ENCODE assay signal across 21 cellular contexts in genomic region chr1:54399765-54400164, GRCh38. TPM values are rescaled to one million over a fixed set of nuclear protein-coding genes. Genes with fewer than 3 reads are reported as not detected.
DNase-seq lines count a peak whose midpoint lies in the region; ATAC-seq and TF ChIP-seq lines count a peak whose summit lies in the region.
"Had no signal": no experiment of that assay in that cellular context is flagged by ENCODE, and none has a peak within 500 bp of the region (broad histone marks: within the 10 kb centered on the region; RNA-seq: fewer than 3 reads in every experiment).

No MANE protein-coding gene starts in this region.

- H3K4me3 Mint-ChIP-seq in activated CD4-positive, alpha-beta T cell treated with anti-CD3 and anti-CD28 coated beads, Interleukin-2, amount 10 ng/mL, durations not matched to agents 24 days and 14 days = peak overlapping the region; percentile 57
- H3K4me3 Mint-ChIP-seq in CD4-positive, alpha-beta T cell = no peak overlapping the region
- peak overlapping the region; percentile 29 for H3K4me3 Mint-ChIP-seq in activated T-helper 1 cell treated with anti-CD3 and anti-CD28 coated beads, Interleukin-12 subunit alpha, Interleukin-12 subunit beta, Interleukin-2, Interleukin-4 antibody, amounts not matched to agents 30 ng/mL and 10 ng/mL and 1 ng/mL, durations not matched to agents 14 hours and 24 hours and 36 hours
- peak overlapping the region; percentile 32 for H3K4me3 Mint-ChIP-seq in natural killer cell
- H3K4me3 Mint-ChIP-seq: WTC11 had no signal

- intact Hi-C loops in activated CD4-positive, alpha-beta T cell treated with anti-CD3 and anti-CD28 coated beads, Interleukin-2, amount 10 ng/mL, durations not matched to agents 24 days and 14 days (cut with micrococcal nuclease) = loop anchor here (1.0 to 10.0 kb wide), 4 partner anchors 8 to 985 kb away; no protein-coding TSS in a partner anchor
- intact Hi-C loops in CD4-positive, alpha-beta T cell (cut with DNase I, micrococcal nuclease) = loop anchor here (5.0 to 10.0 kb wide), 3 partner anchors 117 to 452 kb away; partner anchors contain the start of genes IFT25 (in 1 of the 2), LRRC42 (in 1 of the 2), TCEANC2 (in 1 of the 2) and TMEM59 (in 1 of the 2)
- intact Hi-C loops in activated T-helper 1 cell treated with anti-CD3 and anti-CD28 coated beads, Interleukin-12 subunit alpha, Interleukin-12 subunit beta, Interleukin-2, Interleukin-4 antibody, amounts not matched to agents 30 ng/mL and 10 ng/mL and 1 ng/mL, durations not matched to agents 14 hours and 24 hours and 36 hours (cut with micrococcal nuclease) = loop anchor here (1.0 to 10.0 kb wide), 10 partner anchors 8 to 1845 kb away; partner anchors contain the start of genes CYB5RL, DHCR24, MRPL37 and TUT4
- intact Hi-C loops in natural killer cell (cut with micrococcal nuclease) = loop anchor here (10.0 kb wide), 2 partner anchors 85 to 275 kb away; no protein-coding TSS in a partner anchor

- POLR2A ChIA-PET in CD4-positive, alpha-beta T cell (lab: Charles Lee) = no interaction called here

- H3K27ac ChIP-seq in CD4-positive, alpha-beta T cell (ENCODE audit: low read depth, low read length) = no peak overlapping the region
- H3K27ac ChIP-seq: left ventricle myocardium inferior, parathyroid adenoma, tibial nerve had no signal

- no peaks in the 10 kb centered on the region for H3K27me3 ChIP-seq in CD4-positive, alpha-beta T cell (ENCODE audit: control insufficient read depth, insufficient read depth, low read length)
- H3K27me3 ChIP-seq: tibial nerve had no signal

- H3K4me1 Mint-ChIP-seq in activated CD4-positive, alpha-beta T cell treated with anti-CD3 and anti-CD28 coated beads, Interleukin-2, amount 10 ng/mL, durations not matched to agents 24 days and 14 days = peaks cover 69% of the 10 kb centered on the region
- peaks cover 89% of the 10 kb centered on the region for H3K4me1 Mint-ChIP-seq in CD4-positive, alpha-beta T cell (ENCODE audit: low read depth)
- peaks cover 90% of the 10 kb centered on the region for H3K4me1 Mint-ChIP-seq in activated T-helper 1 cell treated with anti-CD3 and anti-CD28 coated beads, Interleukin-12 subunit alpha, Interleukin-12 subunit beta, Interleukin-2, Interleukin-4 antibody, amounts not matched to agents 30 ng/mL and 10 ng/mL and 1 ng/mL, durations not matched to agents 14 hours and 24 hours and 36 hours (ENCODE audit: low read depth)
- H3K4me1 Mint-ChIP-seq in natural killer cell = peaks cover 87 to 99% of the 10 kb centered on the region in 2 donors

- peak overlapping the region; percentile 85 for H3K27ac Mint-ChIP-seq in activated CD4-positive, alpha-beta T cell treated with anti-CD3 and anti-CD28 coated beads, Interleukin-2, amount 10 ng/mL, durations not matched to agents 24 days and 14 days
- peak overlapping the region; percentile 59 for H3K27ac Mint-ChIP-seq in CD4-positive, alpha-beta T cell
- peak overlapping the region; percentile 88 for H3K27ac Mint-ChIP-seq in activated T-helper 1 cell treated with anti-CD3 and anti-CD28 coated beads, Interleukin-12 subunit alpha, Interleukin-12 subunit beta, Interleukin-2, Interleukin-4 antibody, amounts not matched to agents 30 ng/mL and 10 ng/mL and 1 ng/mL, durations not matched to agents 14 hours and 24 hours and 36 hours
- peak overlapping the region; percentile 29 to 84 for H3K27ac Mint-ChIP-seq in natural killer cell

- H3K36me3 Mint-ChIP-seq in activated CD4-positive, alpha-beta T cell treated with anti-CD3 and anti-CD28 coated beads, Interleukin-2, amount 10 ng/mL, durations not matched to agents 24 days and 14 days (ENCODE audit: low read depth) = peaks cover 85% of the 10 kb centered on the region
- H3K36me3 Mint-ChIP-seq in CD4-positive, alpha-beta T cell (ENCODE audit: low read depth) = peaks cover 98% of the 10 kb centered on the region
- H3K36me3 Mint-ChIP-seq in activated T-helper 1 cell treated with anti-CD3 and anti-CD28 coated beads, Interleukin-12 subunit alpha, Interleukin-12 subunit beta, Interleukin-2, Interleukin-4 antibody, amounts not matched to agents 30 ng/mL and 10 ng/mL and 1 ng/mL, durations not matched to agents 14 hours and 24 hours and 36 hours (ENCODE audit: low read depth) = peaks cover 83% of the 10 kb centered on the region
- peaks cover 44% of the 10 kb centered on the region for H3K36me3 Mint-ChIP-seq in natural killer cell

- no peaks in the 10 kb centered on the region for H3K27me3 Mint-ChIP-seq in activated CD4-positive, alpha-beta T cell treated with anti-CD3 and anti-CD28 coated beads, Interleukin-2, amount 10 ng/mL, durations not matched to agents 24 days and 14 days
- H3K27me3 Mint-ChIP-seq in CD4-positive, alpha-beta T cell = no peaks in the 10 kb centered on the region
- no peaks in the 10 kb centered on the region for H3K27me3 Mint-ChIP-seq in activated T-helper 1 cell treated with anti-CD3 and anti-CD28 coated beads, Interleukin-12 subunit alpha, Interleukin-12 subunit beta, Interleukin-2, Interleukin-4 antibody, amounts not matched to agents 30 ng/mL and 10 ng/mL and 1 ng/mL, durations not matched to agents 14 hours and 24 hours and 36 hours (ENCODE audit: insufficient read depth)
- no peaks in the 10 kb centered on the region for H3K27me3 Mint-ChIP-seq in natural killer cell (ENCODE audit: low read depth in 2 of 2)
- H3K27me3 Mint-ChIP-seq: CD8-positive, alpha-beta memory T cell had no signal

- ATAC-seq in CD4-positive, alpha-beta T cell (ENCODE audit: poor library complexity) = no peak
- ATAC-seq in natural killer cell (no peak), GM21447 (IDR thresholded peaks at IDR 0.05; ENCODE audit: unreplicated experiment) (no peak)
- ATAC-seq: WTC11 had no signal

- peaks cover 5% of the 10 kb centered on the region for H3K9me3 Mint-ChIP-seq in activated CD4-positive, alpha-beta T cell treated with anti-CD3 and anti-CD28 coated beads, Interleukin-2, amount 10 ng/mL, durations not matched to agents 24 days and 14 days
- no peaks in the 10 kb centered on the region for H3K9me3 Mint-ChIP-seq in CD4-positive, alpha-beta T cell
- no peaks in the 10 kb centered on the region for H3K9me3 Mint-ChIP-seq in activated T-helper 1 cell treated with anti-CD3 and anti-CD28 coated beads, Interleukin-12 subunit alpha, Interleukin-12 subunit beta, Interleukin-2, Interleukin-4 antibody, amounts not matched to agents 30 ng/mL and 10 ng/mL and 1 ng/mL, durations not matched to agents 14 hours and 24 hours and 36 hours
- H3K9me3 Mint-ChIP-seq in natural killer cell = no peaks in the 10 kb centered on the region
- H3K9me3 Mint-ChIP-seq: CD8-positive, alpha-beta memory T cell; WTC11 had no signal

- TF ChIP-seq CTCF in CD4-positive, alpha-beta T cell (IDR thresholded peaks at IDR 0.05) = no peak
- TF ChIP-seq CTCF in natural killer cell (IDR thresholded peaks at IDR 0.05) = no peak

- CTCF ChIA-PET in CD4-positive, alpha-beta T cell (lab: Charles Lee) = interaction anchor here (1.3 kb wide), 1 partner anchor 86 kb away, joined by 3 read pairs; no protein-coding TSS in a partner anchor

- no peaks in the 10 kb centered on the region for H3K9me3 ChIP-seq in CD4-positive, alpha-beta T cell (ENCODE audit: control insufficient read depth, low read length)
- H3K9me3 ChIP-seq: left ventricle myocardium inferior, tibial nerve had no signal

- DNase-seq in activated CD4-positive, alpha-beta T cell treated with anti-CD3 and anti-CD28 coated beads, Interleukin-2, amount 10 ng/mL, durations not matched to agents 24 days and 14 days = no peak
- DNase-seq in activated CD4-positive, alpha-beta T cell treated with anti-CD3 and anti-CD28 coated beads, Interleukin-2, amount 50 U/mL, for 48 hours = no peak
- DNase-seq in CD4-positive, alpha-beta T cell = no peak
- DNase-seq in activated T-helper 1 cell treated with anti-CD3 and anti-CD28 coated beads, Interleukin-12 subunit alpha, Interleukin-12 subunit beta, Interleukin-2, Interleukin-4 antibody, amounts not matched to agents 30 ng/mL and 10 ng/mL and 1 ng/mL, durations not matched to agents 14 hours and 24 hours and 36 hours (ENCODE audit: low spot score) = no peak
- DNase-seq in natural killer cell = no peak
- DNase-seq in iPS-NIHi7 (ENCODE audit: extremely low spot score) = no peak
- no peak for DNase-seq in activated gamma-delta T cell treated with Interleukin-2 at 50 U/mL for 16 hours
- DNase-seq: CD8-positive, alpha-beta memory T cell; central memory CD4-positive, alpha-beta T cell; EL; KG1; left ventricle myocardium inferior; mesenchymal stem cell; NCI-H1092 treated with DMSO at 0.1 percent for 48 hours; NCI-H187; NCI-H2171 treated with DMSO at 0.1 percent for 48 hours; NCI-H510A treated with DMSO at 0.1 percent for 48 hours had no signal

RNA-seq across cellular contexts. Expression of gene SSBP3, which starts 6.4 kb away (rescaled TPM):
- total RNA-seq in activated CD4-positive, alpha-beta T cell treated with anti-CD3 and anti-CD28 coated beads, Interleukin-2, amount 10 ng/mL, durations not matched to agents 24 days and 14 days = 84.1 and 87.9 TPM in 2 replicates
- total RNA-seq in CD4-positive, alpha-beta T cell = 10 to 100 TPM; 50.6 to 52.4 TPM
- total RNA-seq in activated T-helper 1 cell treated with anti-CD3 and anti-CD28 coated beads, Interleukin-12 subunit alpha, Interleukin-12 subunit beta, Interleukin-2, Interleukin-4 antibody, amounts not matched to agents 30 ng/mL and 10 ng/mL and 1 ng/mL, durations not matched to agents 14 hours and 24 hours and 36 hours = 98.0 and 110 TPM in 2 replicates
- 100 to 1,000 TPM; 162 to 224 (median 164) TPM for total RNA-seq in natural killer cell
